In genomic region chr7:129094501-129094900, GRCh38 we compare ENCODE assay signal across 21 cellular contexts.
"Had no signal": no experiment of that assay in that cellular context is flagged by ENCODE, and none has a peak within 500 bp of the region (broad histone marks: within the 10 kb centered on the region; RNA-seq: fewer than 3 reads in every experiment).

No MANE protein-coding gene starts in this region.

- H3K4me1 ChIP-seq: right atrium auricular region, vagina had no signal

- H3K27ac ChIP-seq: adrenal gland, body of pancreas, epithelial cell of prostate, esophagus squamous epithelium, heart right ventricle, left lung, right atrium auricular region, thoracic aorta, vagina had no signal

- ATAC-seq: body of pancreas, heart right ventricle, left lung had no signal

- H3K27ac Mint-ChIP-seq: activated naive CD4-positive, alpha-beta T cell treated with anti-CD3 and anti-CD28 coated beads for 36 hours; natural killer cell; type B pancreatic cell had no signal

- H3K4me3 Mint-ChIP-seq: activated CD8-positive, alpha-beta T cell treated with anti-CD3 and anti-CD28 coated beads, Interleukin-2, amount 10 ng/mL, durations not matched to agents 7 days and 5 days; activated naive CD4-positive, alpha-beta T cell treated with anti-CD3 and anti-CD28 coated beads for 36 hours; activated naive CD8-positive, alpha-beta T cell treated with anti-CD3 and anti-CD28 coated beads for 36 hours; natural killer cell; stimulated activated naive CD8-positive, alpha-beta T cell treated with anti-CD3 and anti-CD28 coated beads, Interleukin-15, Interleukin-2, amounts not matched to agents 100 ng/mL and 50 ng/mL, for 24 hours; type B pancreatic cell had no signal

- H3K9me3 ChIP-seq: adrenal gland, body of pancreas, esophagus squamous epithelium, heart right ventricle, left lung, right atrium auricular region, thoracic aorta, vagina had no signal

- H3K27me3 Mint-ChIP-seq: activated naive CD8-positive, alpha-beta T cell treated with anti-CD3 and anti-CD28 coated beads for 36 hours had no signal

- H3K4me3 ChIP-seq: adrenal gland, body of pancreas, esophagus squamous epithelium, heart right ventricle, left lung, lung, right atrium auricular region, thoracic aorta, vagina had no signal

- H3K36me3 Mint-ChIP-seq: activated naive CD8-positive, alpha-beta T cell treated with anti-CD3 and anti-CD28 coated beads for 36 hours; natural killer cell; type B pancreatic cell had no signal

- H3K9me3 Mint-ChIP-seq: activated naive CD4-positive, alpha-beta T cell treated with anti-CD3 and anti-CD28 coated beads for 36 hours; activated naive CD8-positive, alpha-beta T cell treated with anti-CD3 and anti-CD28 coated beads for 36 hours; natural killer cell; stimulated activated naive CD8-positive, alpha-beta T cell treated with anti-CD3 and anti-CD28 coated beads, Interleukin-15, Interleukin-2, amounts not matched to agents 100 ng/mL and 50 ng/mL, for 24 hours; type B pancreatic cell had no signal

- H3K27me3 ChIP-seq: adrenal gland, body of pancreas, right atrium auricular region, vagina had no signal

- DNase-seq: activated naive CD8-positive, alpha-beta T cell treated with anti-CD3 and anti-CD28 coated beads for 36 hours; adrenal gland; aorta; body of pancreas; effector CD8-positive, alpha-beta T cell; esophagus squamous epithelium; foreskin melanocyte; heart right ventricle; left lung; mesendoderm; natural killer cell; stimulated activated CD4-positive, alpha-beta T cell treated with anti-CD3 and anti-CD28 coated beads, Interleukin-2, amount 100 ng/mL, for 48 hours had no signal

- H3K36me3 ChIP-seq: adrenal gland, esophagus squamous epithelium, heart right ventricle, left lung, right atrium auricular region, thoracic aorta, vagina had no signal
